In genomic region chr3:20201141-20201540, GRCh38 we compare ENCODE assay signal across 7 cellular contexts.
"Had no signal": no experiment of that assay in that cellular context is flagged by ENCODE, and none has a peak within 500 bp of the region (broad histone marks: within the 10 kb centered on the region; RNA-seq: fewer than 3 reads in every experiment).

No MANE protein-coding gene starts in this region.

- DNase-seq: IMR-90, KBM-7, KG1 had no signal

- H3K4me3 ChIP-seq: K562 had no signal

- H3K27ac ChIP-seq: HL-60 had no signal

- FAIRE-seq: HepG2, HTR-8/SVneo, K562 had no signal

- ATAC-seq: HepG2, K562 had no signal
